Comparison of ENCODE assay signal across 11 cellular contexts in genomic region chr19:58304255-58304654, GRCh38. TPM values are rescaled to one million over a fixed set of nuclear protein-coding genes. Genes with fewer than 3 reads are reported as not detected.
DNase-seq lines count a peak whose midpoint lies in the region; ATAC-seq and TF ChIP-seq lines count a peak whose summit lies in the region.
"Had no signal": no experiment of that assay in that cellular context is flagged by ENCODE, and none has a peak within 500 bp of the region (broad histone marks: within the 10 kb centered on the region; RNA-seq: fewer than 3 reads in every experiment).

No MANE protein-coding gene starts in this region.

- no peak for TF ChIP-seq CTCF in thoracic aorta (IDR thresholded peaks at IDR 0.05)

- H3K27ac Mint-ChIP-seq in activated naive CD4-positive, alpha-beta T cell treated with anti-CD3 and anti-CD28 coated beads for 36 hours = no peak overlapping the region
- H3K27ac Mint-ChIP-seq in activated naive CD4-positive, alpha-beta T cell treated with anti-CD3 and anti-CD28 coated beads, Interleukin-2, amount 50 U/mL, for 72 hours = peak overlapping the region in 1 of 2 donors; percentile 99
- peak overlapping the region; percentile 97 for H3K27ac Mint-ChIP-seq in activated T-helper 2 cell treated with anti-CD3 and anti-CD28 coated beads, Interferon-gamma antibody, Interleukin-2, Interleukin-4, amounts not matched to agents 10 μg/mL and 5 μg/mL and 100 μg/mL, durations not matched to agents 14 hours and 24 hours and 36 hours
- H3K27ac Mint-ChIP-seq in immature natural killer cell = peak overlapping the region; percentile 98 to 100 (median 100)

- H3K4me1 ChIP-seq in thoracic aorta (ENCODE audit: control insufficient read depth in 1 of 2, low read depth in 2 of 2) = peaks cover 13 to 19% of the 10 kb centered on the region in 2 donors

- H3K36me3 ChIP-seq in thoracic aorta = peaks cover 29% of the 10 kb centered on the region

- H3K9me3 Mint-ChIP-seq in activated naive CD4-positive, alpha-beta T cell treated with anti-CD3 and anti-CD28 coated beads for 36 hours = peaks cover 13% of the 10 kb centered on the region
- H3K9me3 Mint-ChIP-seq in activated naive CD4-positive, alpha-beta T cell treated with anti-CD3 and anti-CD28 coated beads, Interleukin-2, amount 50 U/mL, for 72 hours = peaks cover 0 to 12% of the 10 kb centered on the region in 2 donors
- peaks cover 23% of the 10 kb centered on the region for H3K9me3 Mint-ChIP-seq in activated T-helper 2 cell treated with anti-CD3 and anti-CD28 coated beads, Interferon-gamma antibody, Interleukin-2, Interleukin-4, amounts not matched to agents 10 μg/mL and 5 μg/mL and 100 μg/mL, durations not matched to agents 14 hours and 24 hours and 36 hours
- H3K9me3 Mint-ChIP-seq in immature natural killer cell = no peaks in the 10 kb centered on the region

- no peaks in the 10 kb centered on the region for H3K27me3 Mint-ChIP-seq in activated naive CD4-positive, alpha-beta T cell treated with anti-CD3 and anti-CD28 coated beads for 36 hours (ENCODE audit: low read depth)
- H3K27me3 Mint-ChIP-seq in activated T-helper 2 cell treated with anti-CD3 and anti-CD28 coated beads, Interferon-gamma antibody, Interleukin-2, Interleukin-4, amounts not matched to agents 10 μg/mL and 5 μg/mL and 100 μg/mL, durations not matched to agents 14 hours and 24 hours and 36 hours (ENCODE audit: low read depth) = no peaks in the 10 kb centered on the region
- H3K27me3 Mint-ChIP-seq in immature natural killer cell (ENCODE audit: low read depth in 3 of 3) = peaks cover 8 to 16% (median 11%) of the 10 kb centered on the region in 3 donors

- ATAC-seq in activated naive CD4-positive, alpha-beta T cell treated with anti-CD3 and anti-CD28 coated beads, Interleukin-2, amount 50 U/mL, for 72 hours = no peak
- no peak for ATAC-seq in thoracic aorta (ENCODE audit: insufficient number of reproducible peaks, low FRiP score, low read depth)
- ATAC-seq in GM18868 (IDR thresholded peaks at IDR 0.05; ENCODE audit: unreplicated experiment) = no peak

- H3K9me3 ChIP-seq in thoracic aorta = no peaks in the 10 kb centered on the region

- H3K27ac ChIP-seq in thoracic aorta = peak overlapping the region; percentile 85 to 90

- CTCF ChIA-PET in activated naive CD4-positive, alpha-beta T cell treated with anti-CD3 and anti-CD28 coated beads for 36 hours (lab: Charles Lee) = no interaction called here

- H3K36me3 Mint-ChIP-seq in activated naive CD4-positive, alpha-beta T cell treated with anti-CD3 and anti-CD28 coated beads for 36 hours (ENCODE audit: low read depth) = peaks cover 66% of the 10 kb centered on the region
- H3K36me3 Mint-ChIP-seq in activated naive CD4-positive, alpha-beta T cell treated with anti-CD3 and anti-CD28 coated beads, Interleukin-2, amount 50 U/mL, for 72 hours = peaks cover 40 to 80% of the 10 kb centered on the region in 2 donors
- H3K36me3 Mint-ChIP-seq in activated T-helper 2 cell treated with anti-CD3 and anti-CD28 coated beads, Interferon-gamma antibody, Interleukin-2, Interleukin-4, amounts not matched to agents 10 μg/mL and 5 μg/mL and 100 μg/mL, durations not matched to agents 14 hours and 24 hours and 36 hours (ENCODE audit: low read depth) = peaks cover 85% of the 10 kb centered on the region
- H3K36me3 Mint-ChIP-seq in immature natural killer cell = peaks cover 17 to 50% (median 34%) of the 10 kb centered on the region in 3 donors

- peaks cover 46% of the 10 kb centered on the region for H3K4me1 Mint-ChIP-seq in activated naive CD4-positive, alpha-beta T cell treated with anti-CD3 and anti-CD28 coated beads for 36 hours (ENCODE audit: low read depth)
- H3K4me1 Mint-ChIP-seq in activated T-helper 2 cell treated with anti-CD3 and anti-CD28 coated beads, Interferon-gamma antibody, Interleukin-2, Interleukin-4, amounts not matched to agents 10 μg/mL and 5 μg/mL and 100 μg/mL, durations not matched to agents 14 hours and 24 hours and 36 hours (ENCODE audit: low read depth) = peaks cover 34% of the 10 kb centered on the region
- peaks cover 31 to 50% of the 10 kb centered on the region in 2 donors for H3K4me1 Mint-ChIP-seq in immature natural killer cell

- intact Hi-C loops in activated naive CD4-positive, alpha-beta T cell treated with anti-CD3 and anti-CD28 coated beads for 36 hours (cut with micrococcal nuclease) = no loop called here
- intact Hi-C loops in activated T-helper 2 cell treated with anti-CD3 and anti-CD28 coated beads, Interferon-gamma antibody, Interleukin-2, Interleukin-4, amounts not matched to agents 10 μg/mL and 5 μg/mL and 100 μg/mL, durations not matched to agents 14 hours and 24 hours and 36 hours (cut with micrococcal nuclease) = loop anchor here (2.0 kb wide), 4 partner anchors 75 to 121 kb away; partner anchors contain the start of genes ZNF274, ZNF544, ZNF584 and ZNF837

- H3K27me3 ChIP-seq in thoracic aorta (replicated peaks; ENCODE audit: insufficient read depth) = no peaks in the 10 kb centered on the region

- peak overlapping the region; percentile 100 for H3K4me3 Mint-ChIP-seq in activated naive CD4-positive, alpha-beta T cell treated with anti-CD3 and anti-CD28 coated beads for 36 hours
- peak overlapping the region; percentile 98 for H3K4me3 Mint-ChIP-seq in activated T-helper 2 cell treated with anti-CD3 and anti-CD28 coated beads, Interferon-gamma antibody, Interleukin-2, Interleukin-4, amounts not matched to agents 10 μg/mL and 5 μg/mL and 100 μg/mL, durations not matched to agents 14 hours and 24 hours and 36 hours (ENCODE audit: low read depth)
- peak overlapping the region; percentile 95 to 98 (median 98) for H3K4me3 Mint-ChIP-seq in immature natural killer cell

- no peak for DNase-seq in activated naive CD4-positive, alpha-beta T cell treated with anti-CD3 and anti-CD28 coated beads for 36 hours
- no peak for DNase-seq in activated naive CD4-positive, alpha-beta T cell treated with anti-CD3 and anti-CD28 coated beads, Interleukin-2, amount 50 U/mL, for 72 hours (ENCODE audit: low spot score in 2 of 2)
- no peak for DNase-seq in activated T-helper 2 cell treated with anti-CD3 and anti-CD28 coated beads, Interferon-gamma antibody, Interleukin-2, Interleukin-4, amounts not matched to agents 10 μg/mL and 5 μg/mL and 100 μg/mL, durations not matched to agents 14 hours and 24 hours and 36 hours (ENCODE audit: low spot score)
- no peak for DNase-seq in immature natural killer cell
- DNase-seq in thoracic aorta (ENCODE audit: low spot score) = no peak
- DNase-seq in H4 (ENCODE audit: low spot score) = no peak
- DNase-seq in NCI-H524 treated with DMSO at 0.1 percent for 48 hours (lab: John Stamatoyannopoulos, UW) = no peak
- DNase-seq: activated CD4-positive, alpha-beta T cell treated with anti-CD3 and anti-CD28 coated beads for 48 hours; NCI-H226; occipital lobe had no signal

- H3K4me3 ChIP-seq in thoracic aorta = peak overlapping the region; percentile 96

RNA-seq across cellular contexts. Expression of gene ERVK3-1, which starts 0.9 kb away (rescaled TPM):
- total RNA-seq in activated naive CD4-positive, alpha-beta T cell treated with anti-CD3 and anti-CD28 coated beads for 36 hours = 10 to 100 TPM; 24.5 to 27.7 TPM
- 10 to 100 TPM; 30.3 to 37.8 TPM for total RNA-seq in activated naive CD4-positive, alpha-beta T cell treated with anti-CD3 and anti-CD28 coated beads, Interleukin-2, amount 50 U/mL, for 72 hours
- 64.2 and 65.0 TPM in 2 replicates for total RNA-seq in activated T-helper 2 cell treated with anti-CD3 and anti-CD28 coated beads, Interferon-gamma antibody, Interleukin-2, Interleukin-4, amounts not matched to agents 10 μg/mL and 5 μg/mL and 100 μg/mL, durations not matched to agents 14 hours and 24 hours and 36 hours
- polyA plus RNA-seq in immature natural killer cell = 100 to 1,000 TPM in 1 of 3 donors, 10 to 100 TPM in 2; 76.5 to 113 (median 91.6) TPM
- total RNA-seq in thoracic aorta = 10 to 100 TPM; 37.4 to 87.9 TPM
- total RNA-seq in H4 (2014; rRNA removed; shearing (Covaris generic)) = 96.6 and 120 TPM in 2 replicates

RNA-seq across cellular contexts. Expression of gene ZSCAN22, which starts 22.5 kb away (rescaled TPM):
- total RNA-seq in activated naive CD4-positive, alpha-beta T cell treated with anti-CD3 and anti-CD28 coated beads for 36 hours = 1 to 10 TPM; 1.2 to 1.3 TPM
- total RNA-seq in activated naive CD4-positive, alpha-beta T cell treated with anti-CD3 and anti-CD28 coated beads, Interleukin-2, amount 50 U/mL, for 72 hours = 1 to 10 TPM; 3.1 to 4.3 TPM
- total RNA-seq in activated T-helper 2 cell treated with anti-CD3 and anti-CD28 coated beads, Interferon-gamma antibody, Interleukin-2, Interleukin-4, amounts not matched to agents 10 μg/mL and 5 μg/mL and 100 μg/mL, durations not matched to agents 14 hours and 24 hours and 36 hours = 4.6 and 4.9 TPM in 2 replicates
- 1 to 10 TPM in 2 of 3 donors, under 1 TPM in 1; 0.90 to 3.0 (median 2.1) TPM for polyA plus RNA-seq in immature natural killer cell
- 1 to 10 TPM; 1.1 to 4.2 TPM for total RNA-seq in thoracic aorta
- 2.6 and 2.8 TPM in 2 replicates for total RNA-seq in H4 (2014; rRNA removed; shearing (Covaris generic))

RNA-seq across cellular contexts. Expression of gene ZNF8, which starts 25.5 kb away (rescaled TPM):
- total RNA-seq in activated naive CD4-positive, alpha-beta T cell treated with anti-CD3 and anti-CD28 coated beads for 36 hours = 1 to 10 TPM; 3.2 to 3.6 TPM
- 1 to 10 TPM; 4.5 to 5.6 TPM for total RNA-seq in activated naive CD4-positive, alpha-beta T cell treated with anti-CD3 and anti-CD28 coated beads, Interleukin-2, amount 50 U/mL, for 72 hours
- total RNA-seq in activated T-helper 2 cell treated with anti-CD3 and anti-CD28 coated beads, Interferon-gamma antibody, Interleukin-2, Interleukin-4, amounts not matched to agents 10 μg/mL and 5 μg/mL and 100 μg/mL, durations not matched to agents 14 hours and 24 hours and 36 hours = 4.7 and 5.3 TPM in 2 replicates
- 1 to 10 TPM in 1 of 3 donors, under 1 TPM in 1, not detected in 1; 0.29 to 1.0 TPM for polyA plus RNA-seq in immature natural killer cell
- total RNA-seq in thoracic aorta = 10 to 100 TPM; 11.4 to 12.0 TPM
- total RNA-seq in H4 (2014; rRNA removed; shearing (Covaris generic)) = 3.1 and 4.3 TPM in 2 replicates

RNA-seq across cellular contexts. Expression of gene A1BG, which starts 49.0 kb away (rescaled TPM):
- total RNA-seq in activated naive CD4-positive, alpha-beta T cell treated with anti-CD3 and anti-CD28 coated beads for 36 hours = 1 to 10 TPM; 6.1 to 7.4 TPM
- 10 to 100 TPM; 12.9 to 14.9 TPM for total RNA-seq in activated naive CD4-positive, alpha-beta T cell treated with anti-CD3 and anti-CD28 coated beads, Interleukin-2, amount 50 U/mL, for 72 hours
- total RNA-seq in activated T-helper 2 cell treated with anti-CD3 and anti-CD28 coated beads, Interferon-gamma antibody, Interleukin-2, Interleukin-4, amounts not matched to agents 10 μg/mL and 5 μg/mL and 100 μg/mL, durations not matched to agents 14 hours and 24 hours and 36 hours = 11.8 and 13.3 TPM in 2 replicates
- 10 to 100 TPM; 14.4 to 33.4 (median 32.4) TPM for polyA plus RNA-seq in immature natural killer cell
- 10 to 100 TPM in 1 of 2 donors, 1 to 10 TPM in 1; 1.9 to 10.0 TPM for total RNA-seq in thoracic aorta
- total RNA-seq in H4 (2014; rRNA removed; shearing (Covaris generic)) = 24.5 and 31.5 TPM in 2 replicates

RNA-seq across cellular contexts. Expression of gene ZNF497, which starts 58.3 kb away (rescaled TPM):
- total RNA-seq in activated naive CD4-positive, alpha-beta T cell treated with anti-CD3 and anti-CD28 coated beads for 36 hours = under 1 TPM; 0.40 to 0.41 TPM
- 1 to 10 TPM in 1 of 2 donors, under 1 TPM in 1; 0.23 to 2.6 TPM for total RNA-seq in activated naive CD4-positive, alpha-beta T cell treated with anti-CD3 and anti-CD28 coated beads, Interleukin-2, amount 50 U/mL, for 72 hours
- 0.76 and 2.2 TPM in 2 replicates for total RNA-seq in activated T-helper 2 cell treated with anti-CD3 and anti-CD28 coated beads, Interferon-gamma antibody, Interleukin-2, Interleukin-4, amounts not matched to agents 10 μg/mL and 5 μg/mL and 100 μg/mL, durations not matched to agents 14 hours and 24 hours and 36 hours
- under 1 TPM; 0.40 to 0.91 (median 0.62) TPM for polyA plus RNA-seq in immature natural killer cell
- total RNA-seq in thoracic aorta = 1 to 10 TPM in 1 of 2 donors, not detected in 1; 2.3 TPM
- 1.6 and 5.1 TPM in 2 replicates for total RNA-seq in H4 (2014; rRNA removed; shearing (Covaris generic))
